ENCODE assay signal across 11 cellular contexts in the genomic region with DNA sequence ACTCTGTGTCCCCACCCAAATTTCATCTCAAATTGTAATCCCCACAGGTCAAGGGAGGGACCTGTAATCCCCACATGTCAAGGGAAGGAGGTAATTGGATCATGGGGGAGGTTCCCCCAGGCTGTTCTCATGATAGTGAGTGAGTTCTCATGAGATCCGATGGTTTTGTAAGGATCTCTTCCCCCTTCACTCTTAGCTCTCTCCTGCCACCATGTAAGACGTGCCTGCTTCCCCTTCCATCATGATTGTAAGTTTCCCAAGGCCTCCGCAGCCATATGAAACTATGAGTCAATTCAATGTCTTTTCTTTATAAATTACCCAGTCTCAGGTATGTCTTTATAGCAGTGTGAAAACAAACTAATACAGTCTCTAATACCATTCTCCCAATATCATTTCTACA. TPM values are rescaled to one million over a fixed set of nuclear protein-coding genes. Genes with fewer than 3 reads are reported as not detected.
"Had no signal": no experiment of that assay in that cellular context is flagged by ENCODE, and none has a peak within 500 bp of the region (broad histone marks: within the 10 kb centered on the region; RNA-seq: fewer than 3 reads in every experiment).

No MANE protein-coding gene starts in this region.

RNA-seq across cellular contexts. Expression of a gene that starts 47.8 kb away (rescaled TPM):
- total RNA-seq: activated CD4-positive, alpha-beta T cell treated with anti-CD3 and anti-CD28 coated beads for 36 hours; activated naive CD4-positive, alpha-beta T cell treated with anti-CD3 and anti-CD28 coated beads for 36 hours; activated naive CD8-positive, alpha-beta T cell treated with anti-CD3 and anti-CD28 coated beads for 36 hours; adrenal gland; aorta; astrocyte; body of pancreas; breast epithelium; cardiac septum; cerebellum; WTC11 had no signal
- polyA plus RNA-seq: adrenal gland, aorta had no signal
